Comparison of ENCODE assay signal across 14 cellular contexts in genomic region chr6:112562348-112563220, GRCh38.
A peak's percentile ranks its signal among the peaks of the same experiment; 100 is the strongest.
DNase-seq lines count a peak whose midpoint lies in the region; ATAC-seq and TF ChIP-seq lines count a peak whose summit lies in the region.
"Had no signal": no experiment of that assay in that cellular context is flagged by ENCODE, and none has a peak within 500 bp of the region (broad histone marks: within the 10 kb centered on the region; RNA-seq: fewer than 3 reads in every experiment).

No MANE protein-coding gene starts in this region.

- intact Hi-C loops in heart left ventricle (cut with DNase I) = no loop called here

- H3K9ac ChIP-seq in GM23248 = no peak overlapping the region

- H3K4me3 Mint-ChIP-seq in WTC11 = no peak overlapping the region
- H3K4me3 Mint-ChIP-seq: CD4-positive, CD25-positive, alpha-beta regulatory T cell; T-helper 2 cell treated with Interferon-gamma antibody and Interleukin-4, amounts not matched to agents 5 μg/mL and 100 μg/mL, for 36 hours had no signal

- no peak overlapping the region for H3K4me3 ChIP-seq in GM23248
- no peak overlapping the region for H3K4me3 ChIP-seq in heart left ventricle
- no peak overlapping the region for H3K4me3 ChIP-seq in osteoblast (ENCODE audit: insufficient read depth, low read length)
- H3K4me3 ChIP-seq: HAP-1 had no signal

- no peaks in the 10 kb centered on the region for H3F3A ChIP-seq in GM23248 (ENCODE audit: insufficient read depth)

- no peaks in the 10 kb centered on the region for H3K27me3 Mint-ChIP-seq in WTC11 (ENCODE audit: low read depth)
- H3K27me3 Mint-ChIP-seq: CD4-positive, CD25-positive, alpha-beta regulatory T cell had no signal

- peak overlapping the region; percentile 15; the same call in 1 of the 2 replicates for H3K27ac Mint-ChIP-seq in WTC11
- H3K27ac Mint-ChIP-seq: CD4-positive, CD25-positive, alpha-beta regulatory T cell; T-helper 2 cell treated with Interferon-gamma antibody and Interleukin-4, amounts not matched to agents 5 μg/mL and 100 μg/mL, for 36 hours had no signal

- TF ChIP-seq CTCF in WTC11 (IDR thresholded peaks at IDR 0.05) (no peak), heart left ventricle (IDR thresholded peaks at IDR 0.05) (no peak), osteoblast (IDR thresholded peaks at IDR 0.05; ENCODE audit: extremely low read depth, low read depth, low read length) (no peak)

- ATAC-seq in WTC11 (no peak), heart left ventricle (peak; percentile 41 to 57 (median 48)), HG02678 (IDR thresholded peaks at IDR 0.05; ENCODE audit: unreplicated experiment) (no peak), HG03139 (IDR thresholded peaks at IDR 0.05; ENCODE audit: unreplicated experiment) (no peak)

- TF ChIP-seq POLR2A in heart left ventricle (IDR thresholded peaks at IDR 0.05) = no peak

- H3K27ac ChIP-seq in GM23248 (no peak overlapping the region), heart left ventricle (peak overlapping the region in 1 of 12 donors; percentile 14), osteoblast (ENCODE audit: low read depth, low read length) (peak overlapping the region; percentile 26)

- DNase-seq in GM23248 (peak; percentile 26), WTC11 (ENCODE audit: low spot score) (no peak), heart left ventricle (no peak), osteoblast (ENCODE audit: insufficient read length, low spot score, missing footprints) (no peak), CD1c-positive myeloid dendritic cell (ENCODE audit: extremely low spot score) (no peak)
- DNase-seq in activated naive CD4-positive, alpha-beta T cell treated with Interleukin-2 at 50 U/mL for 16 hours = no peak
- DNase-seq: activated T-cell treated with anti-CD3 and anti-CD28 coated beads, Interleukin-2, amount 50 U/mL, for 1 hour; CD4-positive, CD25-positive, alpha-beta regulatory T cell; cortex of kidney; glutamatergic neuron had no signal

- 45 to 47% methylated on average over 7 of the region's 7 CpGs for WGBS in GM23248 (ENCODE audit: low coverage in 1 of 2, low lambda C conversion rate in 2 of 2, missing lambda C conversion rate in 2 of 2), 2 experiments
- WGBS in heart left ventricle, 4 donors = 32 to 41% (median 37%) methylated on average over 7 of the region's 7 CpGs

- H3K79me2 ChIP-seq in GM23248 (ENCODE audit: insufficient read depth) (no peaks in the 10 kb centered on the region), osteoblast (ENCODE audit: insufficient read depth, low read length) (no peaks in the 10 kb centered on the region)

- H3K9me3 ChIP-seq in GM23248 (ENCODE audit: low read depth) (no peaks in the 10 kb centered on the region), heart left ventricle (no peaks in the 10 kb centered on the region), osteoblast (ENCODE audit: low read depth, low read length) (no peaks in the 10 kb centered on the region)
- H3K9me3 ChIP-seq: HAP-1 had no signal

- H4K20me1 ChIP-seq in GM23248 (ENCODE audit: insufficient read depth) = no peaks in the 10 kb centered on the region
- H4K20me1 ChIP-seq in osteoblast (ENCODE audit: insufficient read depth, low read length) = no peaks in the 10 kb centered on the region

- POLR2A ChIA-PET in WTC11 (lab: Charles Lee) = interaction anchor here (0.5 kb wide), 1 partner anchor 1215 kb away, joined by 4 read pairs; no protein-coding TSS in a partner anchor

- H3K4me2 ChIP-seq in GM23248 (ENCODE audit: unreplicated experiment) (no peak overlapping the region), osteoblast (ENCODE audit: insufficient read depth, low read length) (peak overlapping the region; percentile 15)

- no peaks in the 10 kb centered on the region for H3K36me3 ChIP-seq in GM23248 (ENCODE audit: low read depth)
- H3K36me3 ChIP-seq in heart left ventricle = no peaks in the 10 kb centered on the region
- H3K36me3 ChIP-seq in osteoblast (ENCODE audit: insufficient read depth, low read length) = no peaks in the 10 kb centered on the region
- H3K36me3 ChIP-seq: HAP-1 had no signal

- H3K4me1 ChIP-seq in GM23248 (ENCODE audit: insufficient read depth) (peaks cover 15% of the 10 kb centered on the region), heart left ventricle (peaks cover 0 to 15% (median 7%) of the 10 kb centered on the region in 12 donors), osteoblast (ENCODE audit: insufficient read depth, low read length) (peaks cover 19% of the 10 kb centered on the region)

- H3K4me1 Mint-ChIP-seq in WTC11 = peaks cover 14% of the 10 kb centered on the region
- H3K4me1 Mint-ChIP-seq: CD4-positive, CD25-positive, alpha-beta regulatory T cell had no signal

- H3K27me3 ChIP-seq in GM23248 (replicated peaks; ENCODE audit: insufficient read depth) (no peaks in the 10 kb centered on the region), heart left ventricle (no peaks in the 10 kb centered on the region), osteoblast (ENCODE audit: insufficient read depth, low read length) (no peaks in the 10 kb centered on the region)

- H2AFZ ChIP-seq in GM23248 (no peak overlapping the region), osteoblast (ENCODE audit: low read length) (peak overlapping the region; percentile 61)

- in situ Hi-C loops in GM23248 (cut with MboI) = no loop called here

- no peaks in the 10 kb centered on the region for H3K9me2 ChIP-seq in GM23248 (ENCODE audit: insufficient read depth)

- CTCF ChIA-PET in WTC11 (lab: Charles Lee) = no interaction called here

- no peaks in the 10 kb centered on the region for H3K36me3 Mint-ChIP-seq in WTC11
- H3K36me3 Mint-ChIP-seq: CD4-positive, CD25-positive, alpha-beta regulatory T cell had no signal

- H3K9me3 Mint-ChIP-seq in WTC11 = peaks cover 8% of the 10 kb centered on the region; the same call in 1 of the 2 replicates
- H3K9me3 Mint-ChIP-seq: T-helper 2 cell treated with Interferon-gamma antibody and Interleukin-4, amounts not matched to agents 5 μg/mL and 100 μg/mL, for 36 hours had no signal

TF ChIP-seq in WTC11, 78 proteins besides CTCF, POLR2A, EP300 and RAD21:
- TF ChIP-seq RORB (CRISPR knock-in tag; IDR thresholded peaks at IDR 0.05) = no peak
- no peak for TF ChIP-seq ATF1 (CRISPR knock-in tag; IDR thresholded peaks at IDR 0.05)
- TF ChIP-seq TEAD1 (CRISPR knock-in tag; IDR thresholded peaks at IDR 0.05) = no peak

Comparison
In these comparisons a context has a peak if more than half of its experiments do, and no peak if none do; other contexts are left out.
1. ATAC-seq: peak in heart left ventricle (4 of 4); none in WTC11 (single experiment), HG02678 (single experiment) and HG03139 (single experiment).